ENCODE assay signal across 21 cellular contexts in the genomic region with DNA sequence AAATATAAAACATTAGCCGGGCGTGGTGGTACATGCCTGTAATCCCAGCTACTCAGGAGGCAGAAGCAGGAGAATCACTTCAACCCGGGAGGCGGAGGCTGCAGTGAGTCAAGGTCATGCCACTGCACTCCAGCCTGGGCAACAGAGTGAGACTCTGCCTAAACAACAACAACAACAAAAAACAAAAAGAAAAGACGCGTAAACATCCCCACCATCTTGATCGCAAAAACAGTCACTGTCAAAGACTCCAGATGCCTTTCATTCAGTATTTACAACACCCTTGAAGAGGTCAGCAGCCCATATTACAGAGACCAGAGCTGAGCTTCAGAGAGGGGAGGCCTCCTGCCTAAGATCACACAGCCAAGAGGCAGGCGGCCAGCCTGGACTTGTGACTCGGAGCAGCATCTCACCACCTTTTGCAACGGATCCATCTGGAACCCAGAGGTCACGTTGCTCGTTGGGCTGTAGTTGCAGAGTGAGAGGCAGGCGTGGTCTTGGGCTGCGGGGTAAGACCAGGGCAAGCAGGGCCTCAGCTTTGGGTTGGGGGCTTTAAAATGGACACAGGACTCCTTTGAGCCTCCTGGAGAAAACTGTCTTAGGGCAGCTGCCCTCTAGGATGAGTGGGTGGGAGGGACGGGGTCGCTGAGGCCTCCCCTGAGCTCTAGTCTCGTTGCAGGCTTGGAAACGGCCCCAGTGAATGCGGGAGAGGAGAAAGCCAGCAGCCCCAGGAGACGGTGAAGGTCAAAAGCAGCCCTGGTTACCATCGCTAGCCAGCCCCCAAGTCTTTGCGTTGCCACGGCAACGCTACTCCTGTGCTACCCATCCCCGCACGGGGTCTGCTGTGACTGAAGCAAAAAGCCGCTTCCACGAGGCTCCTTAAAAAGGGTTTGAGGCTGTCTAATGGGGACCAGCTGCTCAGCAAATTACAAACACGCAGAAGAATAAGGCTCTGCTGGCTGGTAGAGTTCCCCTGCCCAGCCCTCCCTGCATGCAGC. TPM values are rescaled to one million over a fixed set of nuclear protein-coding genes. Genes with fewer than 3 reads are reported as not detected.
DNase-seq lines count a peak whose midpoint lies in the region; ATAC-seq and TF ChIP-seq lines count a peak whose summit lies in the region.
"Had no signal": no experiment of that assay in that cellular context is flagged by ENCODE, and none has a peak within 500 bp of the region (broad histone marks: within the 10 kb centered on the region; RNA-seq: fewer than 3 reads in every experiment).

No MANE protein-coding gene starts in this region.

- in situ Hi-C loops in Panc1 (cut with HindIII; ENCODE audit: low pct_unique_long_range_greater_than_20kb, low sequenced_read_pairs) = no loop called here

- ATAC-seq in Panc1 (0 out of 2 replicates have a peak, but pooled peaks have one; percentile 11), sciatic nerve (peak; percentile 65)
- ATAC-seq: body of pancreas, left colon had no signal

- intact Hi-C loops in Panc1 (cut with micrococcal nuclease; ENCODE audit: unreplicated experiment) (no loop called here), sciatic nerve (cut with DNase I) (no loop called here)

- H3K9me3 ChIP-seq in Panc1 (ENCODE audit: control insufficient read depth, insufficient read depth, low read depth, low read length) = peaks cover 19% of the 10 kb centered on the region
- peaks cover 3% of the 10 kb centered on the region for H3K9me3 ChIP-seq in MG63
- H3K9me3 ChIP-seq: body of pancreas had no signal

- DNase-seq in NCI-H82 (lab: John Stamatoyannopoulos, UW) (peak; percentile 22), NCI-H82 treated with DMSO at 0.1 percent for 48 hours (lab: John Stamatoyannopoulos, UW; ENCODE audit: unreplicated experiment) (no peak), Panc1 (ENCODE audit: low read depth, low spot score) (no peak), foreskin fibroblast (peak; percentile 52 to 74), sciatic nerve (ENCODE audit: low spot score) (no peak), MG63 (no peak), HUDEP-2 (lab: John Stamatoyannopoulos, UW; ENCODE audit: unreplicated experiment in 76 of 76) (no peak)
- no peak for DNase-seq in activated CD8-positive, alpha-beta memory T cell treated with anti-CD3 and anti-CD28 coated beads for 24 hours
- DNase-seq: ACHN; activated CD4-positive, alpha-beta T cell treated with anti-CD3 and anti-CD28 coated beads, Interleukin-2, amount 50 U/mL, for 1 hour; activated naive CD4-positive, alpha-beta T cell treated with anti-CD3 and anti-CD28 coated beads, Interleukin-2, amount 50 U/mL, for 16 hours; activated T-cell treated with anti-CD3 and anti-CD28 coated beads, Interleukin-2, amount 50 U/mL, for 1 hour; body of pancreas; CD8-positive, alpha-beta memory T cell; left colon; NCI-H1048; NCI-H226; SJCRH30; stimulated activated naive CD4-positive, alpha-beta T cell had no signal

- CTCF ChIA-PET in Panc1 (lab: Charles Lee) = no interaction called here

- H3K4me3 ChIP-seq in Panc1 (ENCODE audit: low read depth in 2 of 2, low read length in 2 of 2) (no peak overlapping the region), foreskin fibroblast (ENCODE audit: low read depth in 1 of 2, low read length in 2 of 2) (no peak overlapping the region), MG63 (no peak overlapping the region)
- H3K4me3 ChIP-seq: body of pancreas, dorsolateral prefrontal cortex, esophagus muscularis mucosa, SJCRH30 had no signal

- H3K27me3 ChIP-seq in Panc1 (ENCODE audit: control insufficient read depth, insufficient read depth, low read length) = no peaks in the 10 kb centered on the region
- no peaks in the 10 kb centered on the region for H3K27me3 ChIP-seq in MG63
- H3K27me3 ChIP-seq: body of pancreas, dorsolateral prefrontal cortex, esophagus muscularis mucosa, SJCRH30 had no signal

- H3K4me1 ChIP-seq in Panc1 (ENCODE audit: control insufficient read depth, insufficient read depth, low read length) = 0 out of 2 replicates have a peak, but pooled peaks cover 2% of the 10 kb centered on the region

- no peaks in the 10 kb centered on the region for H3K36me3 ChIP-seq in Panc1 (ENCODE audit: control insufficient read depth, insufficient read depth, low read length)
- no peaks in the 10 kb centered on the region for H3K36me3 ChIP-seq in MG63
- H3K36me3 ChIP-seq: esophagus muscularis mucosa, SJCRH30 had no signal

- H3K27ac ChIP-seq in Panc1 (ENCODE audit: low read length) = no peak overlapping the region
- H3K27ac ChIP-seq: body of pancreas, SJCRH30 had no signal

- TF ChIP-seq CTCF in Panc1 (IDR thresholded peaks at IDR 0.05) (no peak), foreskin fibroblast (IDR thresholded peaks at IDR 0.05; ENCODE audit: low read depth, low read length) (no peak)

- POLR2A ChIA-PET in Panc1 (lab: Charles Lee) = no interaction called here

- BruUV-seq in Panc1 (replicated peaks; lab: Mats Ljungman, UMichigan) = no TSS peak

RNA-seq across cellular contexts. Expression of a gene that starts 26.1 kb away (rescaled TPM):
- 361 TPM for total RNA-seq in Panc1 (2021; ENCODE audit: unreplicated experiment)
- 472 TPM for polyA plus RNA-seq in Panc1 (2012; ENCODE audit: insufficient read length)
- 147 TPM for total RNA-seq in sciatic nerve
- 204 and 434 TPM in 2 replicates for total RNA-seq in MG63 (2014; rRNA removed; shearing (Covaris generic); ENCODE audit: low replicate concordance)

RNA-seq across cellular contexts. Expression of a gene that starts 28.5 kb away (rescaled TPM):
- 62.4 TPM for total RNA-seq in Panc1 (2021; ENCODE audit: unreplicated experiment)
- 50.2 TPM for polyA plus RNA-seq in Panc1 (2012; ENCODE audit: insufficient read length)
- total RNA-seq in sciatic nerve = 720 TPM
- 127 and 145 TPM in 2 replicates for total RNA-seq in MG63 (2014; rRNA removed; shearing (Covaris generic); ENCODE audit: low replicate concordance)

RNA-seq across cellular contexts. Expression of a gene that starts 50.7 kb away (rescaled TPM):
- total RNA-seq in Panc1 (2021; ENCODE audit: unreplicated experiment) (0.87 TPM), sciatic nerve (16.7 TPM)
- polyA plus RNA-seq in Panc1 (2012; ENCODE audit: insufficient read length) = not detected
- total RNA-seq in MG63 (2014; rRNA removed; shearing (Covaris generic); ENCODE audit: low replicate concordance) = 0.67 TPM in 1 of 2 replicates, not detected in the other
- total RNA-seq: CD8-positive, alpha-beta memory T cell had no signal
- polyA plus RNA-seq: CD8-positive, alpha-beta memory T cell had no signal

RNA-seq across cellular contexts. Expression of a gene that starts 55.9 kb away (rescaled TPM):
- total RNA-seq in Panc1 (2021; ENCODE audit: unreplicated experiment) = 160 TPM
- 162 TPM for polyA plus RNA-seq in Panc1 (2012; ENCODE audit: insufficient read length)
- total RNA-seq in sciatic nerve = 28.9 TPM
- total RNA-seq in MG63 (2014; rRNA removed; shearing (Covaris generic); ENCODE audit: low replicate concordance) = 107 and 112 TPM in 2 replicates

Comparison
In these comparisons a context has a peak if more than half of its experiments do, and no peak if none do; other contexts are left out.
1. DNase-seq: peak in NCI-H82 (single experiment) and foreskin fibroblast (2 of 2); none in NCI-H82 treated with DMSO at 0.1 percent for 48 hours (single experiment), Panc1 (single experiment), sciatic nerve (single experiment), MG63 (single experiment), HUDEP-2 (0 of 76) and activated CD8-positive, alpha-beta memory T cell treated with anti-CD3 and anti-CD28 coated beads for 24 hours (single experiment).